Comparison of ENCODE assay signal across 12 cellular contexts in the genomic region with DNA sequence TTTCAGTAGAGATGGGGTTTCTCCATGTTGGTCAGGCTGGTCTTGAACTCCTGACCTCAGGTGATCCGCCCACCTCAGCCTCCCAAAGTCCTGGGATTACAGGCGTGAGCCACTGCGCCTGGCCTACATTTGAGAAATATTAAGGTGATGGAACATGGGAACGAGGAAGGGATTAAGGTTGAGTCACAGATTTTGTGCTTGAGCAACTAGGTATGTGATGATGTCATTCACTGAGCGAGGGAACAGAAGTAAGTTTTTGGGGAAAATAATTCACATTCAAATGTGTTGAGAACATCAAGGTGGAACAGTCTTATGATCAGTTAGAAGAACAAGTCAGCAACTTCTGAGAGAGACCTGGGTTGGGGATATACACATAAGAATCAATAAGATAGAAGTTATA. TPM values are rescaled to one million over a fixed set of nuclear protein-coding genes. Genes with fewer than 3 reads are reported as not detected.
"Had no signal": no experiment of that assay in that cellular context is flagged by ENCODE, and none has a peak within 500 bp of the region (broad histone marks: within the 10 kb centered on the region; RNA-seq: fewer than 3 reads in every experiment).

No MANE protein-coding gene starts in this region.

RNA-seq across cellular contexts. Expression of a gene that starts 6.8 kb away (rescaled TPM):
- total RNA-seq: activated B cell treated with CpG ODN at 0.5 μM for 24 hours; activated CD4-positive, alpha-beta T cell treated with anti-CD3 and anti-CD28 coated beads, Interleukin-2, amount 10 ng/mL, durations not matched to agents 24 days and 14 days; activated naive CD4-positive, alpha-beta T cell treated with anti-CD3 and anti-CD28 coated beads for 36 hours; dermis microvascular lymphatic vessel endothelial cell; esophagus squamous epithelium; left colon; mucosa of descending colon; naive thymus-derived CD8-positive, alpha-beta T cell; right cardiac atrium; T-cell; vagina had no signal
- polyA plus RNA-seq: naive thymus-derived CD8-positive, alpha-beta T cell; right cardiac atrium; smooth muscle cell had no signal
